ENCODE assay signal across 25 cellular contexts in the genomic region with DNA sequence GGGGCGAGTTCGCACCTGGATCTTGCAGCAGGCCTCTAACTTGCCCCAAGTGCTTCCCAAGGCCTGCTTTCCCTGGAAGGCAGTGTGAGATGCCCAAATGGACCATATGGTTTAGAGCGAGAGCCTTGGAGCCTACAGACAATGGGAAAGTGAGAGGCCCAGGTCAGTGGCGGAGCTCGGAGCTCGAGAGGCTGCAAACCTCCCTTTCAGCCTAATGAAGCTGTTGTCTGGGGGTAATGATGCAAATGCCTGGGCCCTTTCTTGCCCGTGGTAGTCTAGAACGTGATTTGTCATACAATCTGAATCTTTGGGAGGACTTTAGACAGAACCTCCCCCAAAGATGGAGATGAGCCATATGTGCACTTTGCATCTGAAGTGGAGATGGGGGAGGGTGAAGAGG. TPM values are rescaled to one million over a fixed set of nuclear protein-coding genes. Genes with fewer than 3 reads are reported as not detected.
A peak's percentile ranks its signal among the peaks of the same experiment; 100 is the strongest.
DNase-seq lines count a peak whose midpoint lies in the region; ATAC-seq and TF ChIP-seq lines count a peak whose summit lies in the region.
"Had no signal": no experiment of that assay in that cellular context is flagged by ENCODE, and none has a peak within 500 bp of the region (broad histone marks: within the 10 kb centered on the region; RNA-seq: fewer than 3 reads in every experiment).

No MANE protein-coding gene starts in this region.

- H3K4me1 Mint-ChIP-seq in T-cell (peaks cover 12 to 22% (median 17%) of the 10 kb centered on the region in 3 donors), immature natural killer cell (peaks cover 12 to 20% of the 10 kb centered on the region in 2 donors)

- H3K27ac Mint-ChIP-seq in T-cell (no peak overlapping the region), immature natural killer cell (no peak overlapping the region)
- H3K27ac Mint-ChIP-seq: CD8-positive, alpha-beta T cell had no signal

- peak overlapping the region; percentile 96 for H3K4me2 ChIP-seq in smooth muscle cell
- H3K4me2 ChIP-seq in mesenchymal stem cell (ENCODE audit: low read length, poor library complexity, severe bottlenecking), result no peak overlapping the region

- no peak overlapping the region for H3K18ac ChIP-seq in mesenchymal stem cell (ENCODE audit: low read depth in 1 of 2, low read length in 2 of 2)

- peak overlapping the region in 1 of 2 experiments; percentile 83 for H3K23ac ChIP-seq in mesenchymal stem cell (ENCODE audit: low read length in 2 of 2)

- H2BK5ac ChIP-seq in mesenchymal stem cell (ENCODE audit: low read depth, low read length, poor library complexity, severe bottlenecking), result no peak overlapping the region

- H3K27me3 Mint-ChIP-seq in T-cell, result peaks cover 63 to 82% of the 10 kb centered on the region in 2 donors
- peaks cover 15 to 18% (median 15%) of the 10 kb centered on the region in 3 donors for H3K27me3 Mint-ChIP-seq in immature natural killer cell (ENCODE audit: low read depth in 3 of 3)

- H3K36me3 ChIP-seq in smooth muscle cell (ENCODE audit: low read depth) (no peaks in the 10 kb centered on the region), heart right ventricle (no peaks in the 10 kb centered on the region), mesenchymal stem cell (ENCODE audit: control insufficient read depth in 1 of 2, insufficient read depth in 2 of 2, low read depth in 1 of 2, low read length in 2 of 2) (no peaks in the 10 kb centered on the region)
- H3K36me3 ChIP-seq: Peyer's patch, SJCRH30 had no signal

- no peak overlapping the region for H4K8ac ChIP-seq in mesenchymal stem cell (ENCODE audit: low read length)

- no peak overlapping the region for H2BK120ac ChIP-seq in mesenchymal stem cell (ENCODE audit: low read depth, low read length)

- H3K27ac ChIP-seq in smooth muscle cell (ENCODE audit: low read depth) (no peak overlapping the region), heart right ventricle (no peak overlapping the region), mesenchymal stem cell (ENCODE audit: low read length, poor library complexity, severe bottlenecking) (no peak overlapping the region)
- H3K27ac ChIP-seq: 22Rv1, Peyer's patch, SJCRH30 had no signal

- no peaks in the 10 kb centered on the region for H3K36me3 Mint-ChIP-seq in T-cell
- peaks cover 0 to 6% (median 0%) of the 10 kb centered on the region in 3 donors for H3K36me3 Mint-ChIP-seq in immature natural killer cell
- H3K36me3 Mint-ChIP-seq: CD8-positive, alpha-beta T cell had no signal

- intact Hi-C loops in heart right ventricle (cut with DNase I), result no loop called here

- no peaks in the 10 kb centered on the region for H3K79me2 ChIP-seq in smooth muscle cell (ENCODE audit: low read depth)

- H2BK12ac ChIP-seq in mesenchymal stem cell (ENCODE audit: low read length in 2 of 2), result no peak overlapping the region

- H3K14ac ChIP-seq in mesenchymal stem cell (ENCODE audit: low read length in 2 of 2), result no peak overlapping the region

- TF ChIP-seq CTCF in smooth muscle cell (IDR thresholded peaks at IDR 0.05; ENCODE audit: borderline replicate concordance, insufficient read depth, poor library complexity, severe bottlenecking), result no peak
- no peak for TF ChIP-seq CTCF in heart right ventricle (IDR thresholded peaks at IDR 0.05)

- no peaks in the 10 kb centered on the region for H4K20me1 ChIP-seq in smooth muscle cell (ENCODE audit: low read depth)

- H3K4me1 ChIP-seq in smooth muscle cell (ENCODE audit: low read depth) (peaks cover 31% of the 10 kb centered on the region), heart right ventricle (peaks cover 0 to 21% (median 17%) of the 10 kb centered on the region in 9 donors), mesenchymal stem cell (ENCODE audit: control insufficient read depth, insufficient read depth, low read depth, low read length) (peaks cover 11% of the 10 kb centered on the region)

- POLR2A ChIA-PET in T-cell (lab: Charles Lee), result no interaction called here

- H3K4me3 ChIP-seq in smooth muscle cell, result no peak overlapping the region
- no peak overlapping the region for H3K4me3 ChIP-seq in heart right ventricle
- H3K4me3 ChIP-seq in mesenchymal stem cell (ENCODE audit: insufficient read depth in 1 of 2, low read depth in 1 of 2, low read length in 2 of 2), result no peak overlapping the region
- H3K4me3 ChIP-seq: GM12878, Peyer's patch, SJCRH30 had no signal

- CTCF ChIA-PET in T-cell (lab: Charles Lee), result no interaction called here

- H3K9me3 Mint-ChIP-seq in T-cell, result no peaks in the 10 kb centered on the region
- no peaks in the 10 kb centered on the region for H3K9me3 Mint-ChIP-seq in immature natural killer cell
- H3K9me3 Mint-ChIP-seq: CD8-positive, alpha-beta T cell had no signal

- H3K9ac ChIP-seq in smooth muscle cell (ENCODE audit: low read depth) (no peak overlapping the region), mesenchymal stem cell (ENCODE audit: low read length) (no peak overlapping the region)

- no peak overlapping the region for H2BK15ac ChIP-seq in mesenchymal stem cell (ENCODE audit: low read depth, poor library complexity, severe bottlenecking)

- H4K91ac ChIP-seq in mesenchymal stem cell (ENCODE audit: low read length), result no peak overlapping the region

- no peaks in the 10 kb centered on the region for H3K79me1 ChIP-seq in mesenchymal stem cell (replicated peaks; ENCODE audit: low read length, poor library complexity, severe bottlenecking)

- H2AFZ ChIP-seq in smooth muscle cell (ENCODE audit: low read depth) (no peak overlapping the region), mesenchymal stem cell (ENCODE audit: low read depth, low read length) (no peak overlapping the region)

- H3K27me3 ChIP-seq in smooth muscle cell (ENCODE audit: low read depth), result peaks cover 91% of the 10 kb centered on the region
- H3K27me3 ChIP-seq in heart right ventricle, result peaks cover 15 to 98% (median 97%) of the 10 kb centered on the region in 7 donors
- peaks cover 96 to 97% of the 10 kb centered on the region in 2 experiments for H3K27me3 ChIP-seq in mesenchymal stem cell (ENCODE audit: control insufficient read depth in 1 of 2, insufficient read depth in 1 of 2, low read length in 2 of 2)

- H3K4me3 Mint-ChIP-seq in T-cell (peak overlapping the region in 2 of 3 donors; percentile 29 to 84), immature natural killer cell (peak overlapping the region in 3 of 5 donors; percentile 34 to 98 (median 94))

- no peak overlapping the region for H2AK5ac ChIP-seq in mesenchymal stem cell (ENCODE audit: low read length, severe bottlenecking)

- no peak for ATAC-seq in T-cell (replicated peaks in 1 of 4)
- ATAC-seq in heart right ventricle, result no peak
- ATAC-seq: CD8-positive, alpha-beta T cell; GM12878; HCT116 had no signal

- no peak overlapping the region for H3K4ac ChIP-seq in mesenchymal stem cell (ENCODE audit: low read depth in 1 of 2, low read length in 2 of 2)

- WGBS in smooth muscle cell (ENCODE audit: low lambda C conversion rate), result 58% methylated on average over 8 of the region's 8 CpGs
- WGBS in heart right ventricle, 2 donors, result 67 to 72% methylated on average over 8 of the region's 8 CpGs
- WGBS in mesenchymal stem cell, result 23% methylated on average over 8 of the region's 8 CpGs

- no peaks in the 10 kb centered on the region for H3K9me3 ChIP-seq in smooth muscle cell (replicated peaks; ENCODE audit: low read depth)
- no peaks in the 10 kb centered on the region for H3K9me3 ChIP-seq in heart right ventricle
- H3K9me3 ChIP-seq in mesenchymal stem cell (ENCODE audit: control insufficient read depth, low read length), result no peaks in the 10 kb centered on the region
- H3K9me3 ChIP-seq: Peyer's patch, SJCRH30 had no signal

- H3F3A ChIP-seq in smooth muscle cell (ENCODE audit: low read depth), result peaks cover 7% of the 10 kb centered on the region

- DNase-seq in DMS 273 (lab: John Stamatoyannopoulos, UW; ENCODE audit: unreplicated experiment), result peak; percentile 71
- no peak for DNase-seq in DMS 273 treated with DMSO at 0.1 percent for 48 hours (lab: John Stamatoyannopoulos, UW)
- no peak for DNase-seq in T-cell
- no peak for DNase-seq in immature natural killer cell
- DNase-seq in smooth muscle cell (lab: John Stamatoyannopoulos, UW; ENCODE audit: unreplicated experiment), result no peak
- DNase-seq in heart right ventricle, result no peak
- DNase-seq in mesenchymal stem cell, result no peak
- no peak for DNase-seq in central memory CD4-positive, alpha-beta T cell
- DNase-seq: C1 segment of cervical spinal cord; CD8-positive, alpha-beta T cell; DMS79 treated with DMSO at 0.1 percent for 48 hours; KG1; NCI-H1092; NCI-H1436; NCI-H1930; NCI-H2227 treated with DMSO at 0.1 percent for 48 hours; NCI-H510A; NCI-H774; Peyer's patch; SJCRH30 had no signal

RNA-seq across cellular contexts. Expression of gene NEUROG1, which starts 10.2 kb away (rescaled TPM):
- not detected for total RNA-seq in T-cell
- polyA plus RNA-seq in immature natural killer cell, result not detected
- total RNA-seq in smooth muscle cell, result not detected in 2 replicates
- not detected in 2 replicates for polyA plus RNA-seq in smooth muscle cell
- not detected for total RNA-seq in heart right ventricle
- not detected for polyA plus RNA-seq in heart right ventricle
- not detected for polyA plus RNA-seq in mesenchymal stem cell (2013, experiment 1 of 2)
- polyA plus RNA-seq in mesenchymal stem cell (2013, experiment 2 of 2), result not detected
- total RNA-seq: CD8-positive, alpha-beta T cell; GM12878; H1; OCI-LY7; Peyer's patch; SJCRH30 had no signal
- polyA plus RNA-seq: GM12878, H1 had no signal

RNA-seq across cellular contexts. Expression of gene CXCL14, which starts 32.8 kb away (rescaled TPM):
- total RNA-seq in T-cell, result not detected
- not detected for polyA plus RNA-seq in immature natural killer cell
- total RNA-seq in smooth muscle cell, result 589 and 667 TPM in 2 replicates
- 1,209 and 1,397 TPM in 2 replicates for polyA plus RNA-seq in smooth muscle cell
- 1 to 10 TPM in 3 of 10 donors, under 1 TPM in 7; 0.28 to 2.2 (median 0.51) TPM for total RNA-seq in heart right ventricle
- polyA plus RNA-seq in heart right ventricle, result 1 to 10 TPM in 1 of 2 donors, under 1 TPM in 1; 0.30 to 1.2 TPM
- polyA plus RNA-seq in mesenchymal stem cell (2013, experiment 1 of 2), result 1.2 TPM
- polyA plus RNA-seq in mesenchymal stem cell (2013, experiment 2 of 2), result 1.2 TPM
- total RNA-seq: CD8-positive, alpha-beta T cell; GM12878; OCI-LY7; SJCRH30 had no signal

Comparison
In these comparisons a context has a peak if more than half of its experiments do, and no peak if none do; other contexts are left out.
1. RNA of gene CXCL14, which starts 32.8 kb away (total RNA-seq): 589 to 667 TPM in smooth muscle cell; 0.28 to 2.2 TPM in heart right ventricle and not detected in T-cell; every median in the first group is over 100 times any median in the second.